ENCODE assay signal across 5 cellular contexts in the genomic region with DNA sequence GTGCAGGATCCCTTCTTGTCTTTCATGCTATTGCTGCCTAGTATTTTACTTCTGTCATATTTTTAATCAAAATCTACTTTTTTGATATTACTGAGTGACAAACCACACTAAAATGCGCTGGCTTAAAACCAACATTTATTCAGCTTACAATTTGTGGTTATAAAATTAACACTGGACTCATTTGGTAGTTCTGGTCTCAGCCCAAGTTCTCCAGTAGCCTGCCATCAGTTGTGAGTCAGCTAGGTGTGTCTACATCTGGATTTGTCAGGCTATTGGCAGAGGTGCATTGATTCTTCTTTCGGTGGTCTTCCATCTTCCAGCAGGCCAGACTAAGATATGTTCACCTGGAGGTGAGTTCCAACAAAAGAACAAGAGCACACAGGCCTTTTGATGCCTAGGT.
"Had no signal": no experiment of that assay in that cellular context is flagged by ENCODE, and none has a peak within 500 bp of the region (broad histone marks: within the 10 kb centered on the region; RNA-seq: fewer than 3 reads in every experiment).

No MANE protein-coding gene starts in this region.

- H2AFZ ChIP-seq: GM23338 had no signal

- DNase-seq: H9, HCEC 1CT had no signal

- ATAC-seq: GM23338, HepG2 had no signal

- H3K27ac ChIP-seq: HL-60 had no signal

- H3K4me2 ChIP-seq: GM23338 had no signal

- H3K4me3 ChIP-seq: GM23338 had no signal
